15 cellular contexts compared by ENCODE assay signal in the genomic region with DNA sequence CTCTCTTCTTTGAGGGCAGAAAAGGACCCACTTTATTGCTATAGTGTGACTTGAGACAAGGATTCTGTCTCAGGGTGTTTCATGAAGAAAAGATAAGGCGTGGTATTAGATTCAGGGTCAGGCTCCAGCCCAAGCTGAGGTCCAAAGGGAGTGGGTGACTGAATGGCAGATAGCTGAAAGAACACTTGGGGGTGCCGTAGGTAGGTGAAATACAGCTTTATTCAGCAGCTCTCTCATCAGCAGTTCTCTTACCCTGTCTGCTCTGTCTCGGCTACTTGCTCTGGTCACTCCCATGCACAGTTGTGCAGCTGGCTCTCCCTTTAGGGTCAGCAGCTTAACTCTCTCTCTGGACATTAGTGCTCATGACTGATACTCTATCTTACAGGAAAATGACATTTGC.
DNase-seq lines count a peak whose midpoint lies in the region; ATAC-seq and TF ChIP-seq lines count a peak whose summit lies in the region.
"Had no signal": no experiment of that assay in that cellular context is flagged by ENCODE, and none has a peak within 500 bp of the region (broad histone marks: within the 10 kb centered on the region; RNA-seq: fewer than 3 reads in every experiment).

No MANE protein-coding gene starts in this region.

- DNase-seq in CD4-positive, CD25-positive, alpha-beta regulatory T cell, result no peak
- DNase-seq in GM23338 (ENCODE audit: low spot score) (peak; percentile 6), WERI-Rb-1 (no peak), erythroblast (lab: John Stamatoyannopoulos, UW) (peak; percentile 3 to 7), heart left ventricle (no peak), COLO829 (ENCODE audit: low spot score) (no peak), middle frontal gyrus (ENCODE audit: extremely low spot score, low spot score) (no peak)
- DNase-seq: DMS53, Karpas-422, NCI-H2029, NCI-H510A, NCI-H774, Right ventricle myocardium superior had no signal

- no peaks in the 10 kb centered on the region for H3K27me3 Mint-ChIP-seq in CD4-positive, CD25-positive, alpha-beta regulatory T cell
- no peaks in the 10 kb centered on the region for H3K27me3 Mint-ChIP-seq in GM23338 (ENCODE audit: insufficient read depth, low read depth, poor library complexity)

- peak overlapping the region; percentile 23 for H3K4me3 ChIP-seq in CD4-positive, CD25-positive, alpha-beta regulatory T cell (ENCODE audit: low read depth, low read length)
- H3K4me3 ChIP-seq in GM23338, result no peak overlapping the region
- H3K4me3 ChIP-seq in WERI-Rb-1 (ENCODE audit: low read depth, low read length), result no peak overlapping the region
- no peak overlapping the region for H3K4me3 ChIP-seq in heart left ventricle
- H3K4me3 ChIP-seq: SK-N-MC had no signal

- no peaks in the 10 kb centered on the region for H3K79me2 ChIP-seq in GM23338 (replicated peaks; ENCODE audit: insufficient read depth)

- TF ChIP-seq POLR2A in erythroblast (IDR thresholded peaks at IDR 0.05; ENCODE audit: low read length), result no peak
- no peak for TF ChIP-seq POLR2A in heart left ventricle (IDR thresholded peaks at IDR 0.05)

- H3K36me3 Mint-ChIP-seq in CD4-positive, CD25-positive, alpha-beta regulatory T cell, result no peaks in the 10 kb centered on the region
- H3K36me3 Mint-ChIP-seq in GM23338 (ENCODE audit: low read depth), result no peaks in the 10 kb centered on the region
- H3K36me3 Mint-ChIP-seq: CD14-positive monocyte had no signal

- H3K9me2 ChIP-seq in GM23338 (ENCODE audit: insufficient read depth), result peaks cover 14% of the 10 kb centered on the region

- no peak overlapping the region for H3K27ac ChIP-seq in CD4-positive, CD25-positive, alpha-beta regulatory T cell (ENCODE audit: insufficient read depth, low read length, poor library complexity, severe bottlenecking)
- H3K27ac ChIP-seq in GM23338 (ENCODE audit: low read depth) (no peak overlapping the region), WERI-Rb-1 (no peak overlapping the region), heart left ventricle (no peak overlapping the region)
- H3K27ac ChIP-seq: SK-N-MC had no signal

- intact Hi-C loops in heart left ventricle (cut with DNase I), result no loop called here

- peaks cover 29% of the 10 kb centered on the region for H3K4me1 ChIP-seq in CD4-positive, CD25-positive, alpha-beta regulatory T cell (ENCODE audit: control insufficient read depth, insufficient read depth, low read length, poor library complexity, severe bottlenecking)
- H3K4me1 ChIP-seq in GM23338 (ENCODE audit: insufficient read depth), result no peaks in the 10 kb centered on the region
- no peaks in the 10 kb centered on the region for H3K4me1 ChIP-seq in heart left ventricle

- H3K27ac Mint-ChIP-seq in CD4-positive, CD25-positive, alpha-beta regulatory T cell, result peak overlapping the region in 1 of 3 donors; percentile 90
- no peak overlapping the region for H3K27ac Mint-ChIP-seq in GM23338

- H3K36me3 ChIP-seq in CD4-positive, CD25-positive, alpha-beta regulatory T cell (ENCODE audit: control insufficient read depth, insufficient read depth, low read length), result no peaks in the 10 kb centered on the region
- H3K36me3 ChIP-seq in GM23338 (ENCODE audit: insufficient read depth) (no peaks in the 10 kb centered on the region), WERI-Rb-1 (no peaks in the 10 kb centered on the region), heart left ventricle (no peaks in the 10 kb centered on the region)

- H2AFZ ChIP-seq in GM23338, result peak overlapping the region; percentile 43; the same call in 1 of the 2 replicates

- H3K9me3 Mint-ChIP-seq in CD4-positive, CD25-positive, alpha-beta regulatory T cell, result peaks cover 0 to 2% (median 0%) of the 10 kb centered on the region in 7 donors
- no peaks in the 10 kb centered on the region for H3K9me3 Mint-ChIP-seq in GM23338

- no peaks in the 10 kb centered on the region for H3F3A ChIP-seq in GM23338 (replicated peaks; ENCODE audit: low read depth)

- H4K20me1 ChIP-seq in GM23338 (replicated peaks; ENCODE audit: insufficient read depth), result no peaks in the 10 kb centered on the region

- H3K9me3 ChIP-seq in CD4-positive, CD25-positive, alpha-beta regulatory T cell (ENCODE audit: control insufficient read depth in 2 of 2, low read length in 2 of 2), result no peaks in the 10 kb centered on the region
- H3K9me3 ChIP-seq in WERI-Rb-1 (ENCODE audit: severe bottlenecking), result peaks cover 6% of the 10 kb centered on the region
- peaks cover 0 to 9% (median 0%) of the 10 kb centered on the region in 12 donors for H3K9me3 ChIP-seq in heart left ventricle

- H3K27me3 ChIP-seq in CD4-positive, CD25-positive, alpha-beta regulatory T cell (ENCODE audit: control insufficient read depth, insufficient read depth, low read length), result peaks cover 4% of the 10 kb centered on the region
- H3K27me3 ChIP-seq in GM23338 (ENCODE audit: insufficient read depth) (no peaks in the 10 kb centered on the region), WERI-Rb-1 (ENCODE audit: insufficient read depth, low read depth, severe bottlenecking) (no peaks in the 10 kb centered on the region), heart left ventricle (no peaks in the 10 kb centered on the region)

- TF ChIP-seq CTCF in GM23338 (conservative IDR thresholded peaks at IDR 0.05; ENCODE audit: low read depth in 2 of 2) (peak; percentile 12 to 54; a peak in 2 of 4 replicates), WERI-Rb-1 (IDR thresholded peaks at IDR 0.05; ENCODE audit: low read depth, low read length) (peak; percentile 25; the same call in 1 of the 2 replicates), heart left ventricle (IDR thresholded peaks at IDR 0.05) (no peak)

- no peak overlapping the region for H3K4me2 ChIP-seq in GM23338

- no peak for ATAC-seq in CD4-positive, CD25-positive, alpha-beta regulatory T cell (ENCODE audit: low read depth in 2 of 2)
- ATAC-seq in GM23338, result no peak; the same call in 2 of the 3 replicates
- ATAC-seq in heart left ventricle, result no peak

- H3K4me3 Mint-ChIP-seq in CD4-positive, CD25-positive, alpha-beta regulatory T cell, result no peak overlapping the region
- H3K4me3 Mint-ChIP-seq in GM23338, result no peak overlapping the region
- H3K4me3 Mint-ChIP-seq: CD14-positive monocyte had no signal

- WGBS in heart left ventricle, 4 donors, result 79 to 93% (median 84%) methylated on average over 3 of the region's 3 CpGs

- peaks cover 0 to 17% (median 6%) of the 10 kb centered on the region in 4 donors for H3K4me1 Mint-ChIP-seq in CD4-positive, CD25-positive, alpha-beta regulatory T cell
- no peaks in the 10 kb centered on the region for H3K4me1 Mint-ChIP-seq in GM23338
- H3K4me1 Mint-ChIP-seq: CD14-positive monocyte had no signal

TF ChIP-seq in GM23338, 12 proteins besides CTCF, POLR2A, EP300 and RAD21 (continues in another document):
- TF ChIP-seq ZNF114 (CRISPR knock-in tag; IDR thresholded peaks at IDR 0.05) (no peak), ZNF331 (CRISPR knock-in tag; IDR thresholded peaks at IDR 0.05; ENCODE audit: low read depth) (no peak), CREB1 (CRISPR knock-in tag; IDR thresholded peaks at IDR 0.05; ENCODE audit: low read depth) (no peak), STAT1 (IDR thresholded peaks at IDR 0.05; ENCODE audit: unreplicated experiment) (no peak), JUNB (IDR thresholded peaks at IDR 0.05; ENCODE audit: unreplicated experiment) (no peak), POLR2AphosphoS5 (IDR thresholded peaks at IDR 0.05; ENCODE audit: low read depth) (no peak), EZH2phosphoT487 (IDR thresholded peaks at IDR 0.05; ENCODE audit: unreplicated experiment) (no peak), NANOG (IDR thresholded peaks at IDR 0.05; ENCODE audit: borderline replicate concordance) (no peak), EZH2 (IDR thresholded peaks at IDR 0.05; ENCODE audit: low read depth, unreplicated experiment) (no peak)
- TF ChIP-seq, protein P1, sequence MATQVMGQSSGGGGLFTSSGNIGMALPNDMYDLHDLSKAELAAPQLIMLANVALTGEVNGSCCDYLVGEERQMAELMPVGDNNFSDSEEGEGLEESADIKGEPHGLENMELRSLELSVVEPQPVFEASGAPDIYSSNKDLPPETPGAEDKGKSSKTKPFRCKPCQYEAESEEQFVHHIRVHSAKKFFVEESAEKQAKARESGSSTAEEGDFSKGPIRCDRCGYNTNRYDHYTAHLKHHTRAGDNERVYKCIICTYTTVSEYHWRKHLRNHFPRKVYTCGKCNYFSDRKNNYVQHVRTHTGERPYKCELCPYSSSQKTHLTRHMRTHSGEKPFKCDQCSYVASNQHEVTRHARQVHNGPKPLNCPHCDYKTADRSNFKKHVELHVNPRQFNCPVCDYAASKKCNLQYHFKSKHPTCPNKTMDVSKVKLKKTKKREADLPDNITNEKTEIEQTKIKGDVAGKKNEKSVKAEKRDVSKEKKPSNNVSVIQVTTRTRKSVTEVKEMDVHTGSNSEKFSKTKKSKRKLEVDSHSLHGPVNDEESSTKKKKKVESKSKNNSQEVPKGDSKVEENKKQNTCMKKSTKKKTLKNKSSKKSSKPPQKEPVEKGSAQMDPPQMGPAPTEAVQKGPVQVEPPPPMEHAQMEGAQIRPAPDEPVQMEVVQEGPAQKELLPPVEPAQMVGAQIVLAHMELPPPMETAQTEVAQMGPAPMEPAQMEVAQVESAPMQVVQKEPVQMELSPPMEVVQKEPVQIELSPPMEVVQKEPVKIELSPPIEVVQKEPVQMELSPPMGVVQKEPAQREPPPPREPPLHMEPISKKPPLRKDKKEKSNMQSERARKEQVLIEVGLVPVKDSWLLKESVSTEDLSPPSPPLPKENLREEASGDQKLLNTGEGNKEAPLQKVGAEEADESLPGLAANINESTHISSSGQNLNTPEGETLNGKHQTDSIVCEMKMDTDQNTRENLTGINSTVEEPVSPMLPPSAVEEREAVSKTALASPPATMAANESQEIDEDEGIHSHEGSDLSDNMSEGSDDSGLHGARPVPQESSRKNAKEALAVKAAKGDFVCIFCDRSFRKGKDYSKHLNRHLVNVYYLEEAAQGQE (IDR thresholded peaks at IDR 0.05; ENCODE audit: unreplicated experiment), result no peak
- TF ChIP-seq, protein P2, sequence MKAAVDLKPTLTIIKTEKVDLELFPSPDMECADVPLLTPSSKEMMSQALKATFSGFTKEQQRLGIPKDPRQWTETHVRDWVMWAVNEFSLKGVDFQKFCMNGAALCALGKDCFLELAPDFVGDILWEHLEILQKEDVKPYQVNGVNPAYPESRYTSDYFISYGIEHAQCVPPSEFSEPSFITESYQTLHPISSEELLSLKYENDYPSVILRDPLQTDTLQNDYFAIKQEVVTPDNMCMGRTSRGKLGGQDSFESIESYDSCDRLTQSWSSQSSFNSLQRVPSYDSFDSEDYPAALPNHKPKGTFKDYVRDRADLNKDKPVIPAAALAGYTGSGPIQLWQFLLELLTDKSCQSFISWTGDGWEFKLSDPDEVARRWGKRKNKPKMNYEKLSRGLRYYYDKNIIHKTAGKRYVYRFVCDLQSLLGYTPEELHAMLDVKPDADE (IDR thresholded peaks at IDR 0.05), result no peak

Comparison
In these comparisons a context has a peak if more than half of its experiments do, and no peak if none do; other contexts are left out.
1. DNase-seq: peak in GM23338 (single experiment) and erythroblast (2 of 2); none in CD4-positive, CD25-positive, alpha-beta regulatory T cell (0 of 3), WERI-Rb-1 (single experiment), heart left ventricle (0 of 5), COLO829 (single experiment) and middle frontal gyrus (single experiment).
2. CTCF ChIP-seq: peak in GM23338 (2 of 2) and WERI-Rb-1 (single experiment); none in heart left ventricle (0 of 12).